ENCODE assay signal across 1 cellular context in genomic region chr3:71060536-71060935, GRCh38.
TF ChIP-seq lines count a peak whose summit lies in the region.

No MANE protein-coding gene starts in this region.

TF ChIP-seq in HepG2, 621 proteins besides CTCF, POLR2A, EP300 and RAD21 (continued from another document):
- no peak for TF ChIP-seq HNF1B (CRISPR knock-in tag; IDR thresholded peaks at IDR 0.05)
- 0 out of 2 replicates have a peak, but pooled peaks have one; percentile 16 for TF ChIP-seq SMAD3 (CRISPR knock-in tag; IDR thresholded peaks at IDR 0.05)
- TF ChIP-seq FOXO1 (CRISPR knock-in tag; IDR thresholded peaks at IDR 0.05): peak; percentile 82
- TF ChIP-seq ZNF160 (CRISPR knock-in tag; IDR thresholded peaks at IDR 0.05): no peak
- no peak for TF ChIP-seq TMF1 (CRISPR knock-in tag; IDR thresholded peaks at IDR 0.05; ENCODE audit: low read depth)
